8 cellular contexts compared by ENCODE assay signal in genomic region chr3:48684480-48685143, GRCh38. TPM values are rescaled to one million over a fixed set of nuclear protein-coding genes. Genes with fewer than 3 reads are reported as not detected.
A peak's percentile ranks its signal among the peaks of the same experiment; 100 is the strongest.
DNase-seq lines count a peak whose midpoint lies in the region; ATAC-seq and TF ChIP-seq lines count a peak whose summit lies in the region.

No MANE protein-coding gene starts in this region.

- peak overlapping the region in 10 of 21 experiments; percentile 1 to 92 (median 85) for H3K27ac ChIP-seq in skin epidermis

- no peaks in the 10 kb centered on the region for H3K9me3 Mint-ChIP-seq in activated naive CD4-positive, alpha-beta T cell treated with anti-CD3 and anti-CD28 coated beads, Interleukin-2, amount 50 U/mL, for 24 hours

- peak overlapping the region; percentile 88 for H3K4me3 Mint-ChIP-seq in activated naive CD4-positive, alpha-beta T cell treated with anti-CD3 and anti-CD28 coated beads, Interleukin-2, amount 50 U/mL, for 24 hours

- ATAC-seq in left cardiac atrium (peak; percentile 18 to 57), HG03095 (IDR thresholded peaks at IDR 0.05; ENCODE audit: unreplicated experiment) (no peak)

- no peaks in the 10 kb centered on the region for H3K27me3 Mint-ChIP-seq in activated naive CD4-positive, alpha-beta T cell treated with anti-CD3 and anti-CD28 coated beads, Interleukin-2, amount 50 U/mL, for 24 hours

- CTCF ChIA-PET in HEK293T (lab: Yijun Ruan, JAX), result interaction anchor here (0.6 to 1.3 kb wide), 2 partner anchors 13 to 20 kb away, joined by 5 to 7 read pairs; no protein-coding TSS in a partner anchor

- H3K4me3 ChIP-seq in WI38 (ENCODE audit: low read depth, low read length) (peak overlapping the region; percentile 90), skin epidermis (peak overlapping the region; percentile 57 to 90 (median 78))

- peak overlapping the region; percentile 84 for H3K27ac Mint-ChIP-seq in activated naive CD4-positive, alpha-beta T cell treated with anti-CD3 and anti-CD28 coated beads, Interleukin-2, amount 50 U/mL, for 24 hours

- peaks cover 44% of the 10 kb centered on the region for H3K4me1 Mint-ChIP-seq in activated naive CD4-positive, alpha-beta T cell treated with anti-CD3 and anti-CD28 coated beads, Interleukin-2, amount 50 U/mL, for 24 hours

- POLR2A ChIA-PET in HEK293T (lab: Yijun Ruan, JAX), result interaction anchor here (1.5 to 2.1 kb wide), 2 partner anchors 14 to 22 kb away, joined by 4 to 18 read pairs; partner anchors contain the start of gene CELSR3

- peaks cover 11% of the 10 kb centered on the region for H3K36me3 Mint-ChIP-seq in activated naive CD4-positive, alpha-beta T cell treated with anti-CD3 and anti-CD28 coated beads, Interleukin-2, amount 50 U/mL, for 24 hours

- TF ChIP-seq CTCF in WI38 (IDR thresholded peaks at IDR 0.05; ENCODE audit: low read depth, low read length), result no peak

- intact Hi-C loops in left cardiac atrium (cut with DNase I), result loop anchor here in 1 of 2 donors (2.0 kb wide), 1 partner anchor 54 kb away; no protein-coding TSS in a partner anchor

- no peak for DNase-seq in activated naive CD4-positive, alpha-beta T cell treated with anti-CD3 and anti-CD28 coated beads, Interleukin-2, amount 50 U/mL, for 16 hours
- peak; percentile 76 for DNase-seq in left cardiac atrium
- no peak for DNase-seq in HEK293T (ENCODE audit: extremely low spot score)
- no peak for DNase-seq in NCI-H2029 treated with DMSO at 0.1 percent for 48 hours (lab: John Stamatoyannopoulos, UW)

TF ChIP-seq in HEK293T, 16 proteins besides CTCF, POLR2A, EP300 and RAD21:
- TF ChIP-seq SP1 (IDR thresholded peaks at IDR 0.05) (no peak), SUZ12 (IDR thresholded peaks at IDR 0.05) (no peak), FOXA1 (IDR thresholded peaks at IDR 0.05) (no peak), ZNF384 (IDR thresholded peaks at IDR 0.05) (no peak), FOXM1 (IDR thresholded peaks at IDR 0.05; ENCODE audit: borderline replicate concordance) (no peak), ELF4 (IDR thresholded peaks at IDR 0.05) (no peak), FOXK2 (IDR thresholded peaks at IDR 0.05) (no peak), L3MBTL2 (conservative IDR thresholded peaks at IDR 0.05) (no peak), ARNT (IDR thresholded peaks at IDR 0.05) (no peak), TARDBP (IDR thresholded peaks at IDR 0.05) (no peak), LEF1 (IDR thresholded peaks at IDR 0.05; ENCODE audit: borderline replicate concordance) (no peak), NFRKB (IDR thresholded peaks at IDR 0.05) (no peak), CTBP1 (IDR thresholded peaks at IDR 0.05; ENCODE audit: borderline replicate concordance) (no peak), PKNOX1 (IDR thresholded peaks at IDR 0.05) (no peak), BHLHE40 (IDR thresholded peaks at IDR 0.05; ENCODE audit: borderline replicate concordance) (no peak)

RNA-seq across cellular contexts. Expression of gene NCKIPSD, which starts 1.1 kb away (rescaled TPM):
- 10 to 100 TPM; 19.4 to 27.8 TPM for total RNA-seq in left cardiac atrium

RNA-seq across cellular contexts. Expression of gene CELSR3, which starts 21.9 kb away (rescaled TPM):
- total RNA-seq in left cardiac atrium, result under 1 TPM; 0.24 to 0.39 TPM

RNA-seq across cellular contexts. Expression of gene IP6K2, which starts 32.4 kb away (rescaled TPM):
- 10 to 100 TPM; 24.0 to 38.4 TPM for total RNA-seq in left cardiac atrium

RNA-seq across cellular contexts. Expression of gene SLC26A6, which starts 49.4 kb away (rescaled TPM):
- 10 to 100 TPM; 11.2 to 14.6 TPM for total RNA-seq in left cardiac atrium
